Comparison of ENCODE assay signal across 8 cellular contexts in genomic region chr5:143014017-143014651, GRCh38.
A peak's percentile ranks its signal among the peaks of the same experiment; 100 is the strongest.
DNase-seq lines count a peak whose midpoint lies in the region; ATAC-seq and TF ChIP-seq lines count a peak whose summit lies in the region.

No MANE protein-coding gene starts in this region.

- H3K4me3 ChIP-seq in choroid plexus epithelial cell (ENCODE audit: low read depth, low read length) (no peak overlapping the region), retinal pigment epithelial cell (ENCODE audit: low read length) (no peak overlapping the region)

- no peak overlapping the region for H3K4me3 Mint-ChIP-seq in activated CD4-positive, alpha-beta T cell treated with anti-CD3 and anti-CD28 coated beads for 36 hours
- no peak overlapping the region for H3K4me3 Mint-ChIP-seq in activated CD4-positive, alpha-beta T cell treated with anti-CD3 and anti-CD28 coated beads, Interleukin-2, amount 10 ng/mL, durations not matched to agents 7 days and 5 days

- peak; percentile 60 for TF ChIP-seq CTCF in choroid plexus epithelial cell (conservative IDR thresholded peaks at IDR 0.05; ENCODE audit: low read depth, low read length)
- TF ChIP-seq CTCF in retinal pigment epithelial cell (conservative IDR thresholded peaks at IDR 0.05; ENCODE audit: low read depth, low read length), result peak; percentile 55

- DNase-seq in activated CD4-positive, alpha-beta T cell treated with anti-CD3 and anti-CD28 coated beads for 36 hours, result peak; percentile 73
- no peak for DNase-seq in activated CD4-positive, alpha-beta T cell treated with anti-CD3 and anti-CD28 coated beads, Interleukin-2, amount 10 ng/mL, durations not matched to agents 7 days and 5 days
- DNase-seq in NCI-H748 (lab: John Stamatoyannopoulos, UW; ENCODE audit: unreplicated experiment) (peak; percentile 63), choroid plexus epithelial cell (ENCODE audit: low read depth) (peak; percentile 32), retinal pigment epithelial cell (ENCODE audit: low read depth) (no peak), AG20443 (ENCODE audit: low spot score) (no peak), hepatic stellate cell (ENCODE audit: low spot score) (no peak)

- H3K36me3 Mint-ChIP-seq in activated CD4-positive, alpha-beta T cell treated with anti-CD3 and anti-CD28 coated beads for 36 hours (ENCODE audit: low read depth), result peaks cover 20% of the 10 kb centered on the region
- H3K36me3 Mint-ChIP-seq in activated CD4-positive, alpha-beta T cell treated with anti-CD3 and anti-CD28 coated beads, Interleukin-2, amount 10 ng/mL, durations not matched to agents 7 days and 5 days (ENCODE audit: low read depth), result peaks cover 19% of the 10 kb centered on the region

- no peaks in the 10 kb centered on the region for H3K27me3 Mint-ChIP-seq in activated CD4-positive, alpha-beta T cell treated with anti-CD3 and anti-CD28 coated beads for 36 hours
- no peaks in the 10 kb centered on the region for H3K27me3 Mint-ChIP-seq in activated CD4-positive, alpha-beta T cell treated with anti-CD3 and anti-CD28 coated beads, Interleukin-2, amount 10 ng/mL, durations not matched to agents 7 days and 5 days

- H3K27ac Mint-ChIP-seq in activated CD4-positive, alpha-beta T cell treated with anti-CD3 and anti-CD28 coated beads for 36 hours, result no peak overlapping the region
- H3K27ac Mint-ChIP-seq in activated CD4-positive, alpha-beta T cell treated with anti-CD3 and anti-CD28 coated beads, Interleukin-2, amount 10 ng/mL, durations not matched to agents 7 days and 5 days, result no peak overlapping the region

- H3K4me1 Mint-ChIP-seq in activated CD4-positive, alpha-beta T cell treated with anti-CD3 and anti-CD28 coated beads for 36 hours, result peaks cover 21% of the 10 kb centered on the region
- H3K4me1 Mint-ChIP-seq in activated CD4-positive, alpha-beta T cell treated with anti-CD3 and anti-CD28 coated beads, Interleukin-2, amount 10 ng/mL, durations not matched to agents 7 days and 5 days, result peaks cover 27% of the 10 kb centered on the region

- no peak for ATAC-seq in activated CD4-positive, alpha-beta T cell treated with anti-CD3 and anti-CD28 coated beads for 36 hours
- ATAC-seq in HG02973 (IDR thresholded peaks at IDR 0.05; ENCODE audit: unreplicated experiment), result no peak

- CTCF ChIA-PET in activated CD4-positive, alpha-beta T cell treated with anti-CD3 and anti-CD28 coated beads for 36 hours (lab: Charles Lee), result interaction anchor here (0.8 to 2.1 kb wide), 4 partner anchors 12 to 811 kb away, joined by 3 to 5 read pairs (median 4); no protein-coding TSS in a partner anchor
- CTCF ChIA-PET in activated CD4-positive, alpha-beta T cell treated with anti-CD3 and anti-CD28 coated beads, Interleukin-2, amount 10 ng/mL, durations not matched to agents 7 days and 5 days (lab: Charles Lee), result interaction anchor here (0.5 to 3.3 kb wide), 4 partner anchors 12 to 955 kb away, joined by 3 to 13 read pairs (median 3); no protein-coding TSS in a partner anchor

- POLR2A ChIA-PET in activated CD4-positive, alpha-beta T cell treated with anti-CD3 and anti-CD28 coated beads for 36 hours (lab: Charles Lee), result no interaction called here
- POLR2A ChIA-PET in activated CD4-positive, alpha-beta T cell treated with anti-CD3 and anti-CD28 coated beads, Interleukin-2, amount 10 ng/mL, durations not matched to agents 7 days and 5 days (lab: Charles Lee), result no interaction called here

- H3K9me3 Mint-ChIP-seq in activated CD4-positive, alpha-beta T cell treated with anti-CD3 and anti-CD28 coated beads for 36 hours (ENCODE audit: low read depth), result no peaks in the 10 kb centered on the region
- H3K9me3 Mint-ChIP-seq in activated CD4-positive, alpha-beta T cell treated with anti-CD3 and anti-CD28 coated beads, Interleukin-2, amount 10 ng/mL, durations not matched to agents 7 days and 5 days, result peaks cover 9% of the 10 kb centered on the region

- intact Hi-C loops in activated CD4-positive, alpha-beta T cell treated with anti-CD3 and anti-CD28 coated beads for 36 hours (cut with DNase I, micrococcal nuclease), result loop anchor here in 1 of 2 experiments (10.0 kb wide), 1 partner anchor 951 kb away; no protein-coding TSS in a partner anchor

Comparison
In these comparisons a context has a peak if more than half of its experiments do, and no peak if none do; other contexts are left out.
1. DNase-seq: peak in activated CD4-positive, alpha-beta T cell treated with anti-CD3 and anti-CD28 coated beads for 36 hours (single experiment), NCI-H748 (single experiment) and choroid plexus epithelial cell (single experiment); none in activated CD4-positive, alpha-beta T cell treated with anti-CD3 and anti-CD28 coated beads, Interleukin-2, amount 10 ng/mL, durations not matched to agents 7 days and 5 days (single experiment), retinal pigment epithelial cell (single experiment), AG20443 (single experiment) and hepatic stellate cell (single experiment).